13 cellular contexts compared by ENCODE assay signal in the genomic region with DNA sequence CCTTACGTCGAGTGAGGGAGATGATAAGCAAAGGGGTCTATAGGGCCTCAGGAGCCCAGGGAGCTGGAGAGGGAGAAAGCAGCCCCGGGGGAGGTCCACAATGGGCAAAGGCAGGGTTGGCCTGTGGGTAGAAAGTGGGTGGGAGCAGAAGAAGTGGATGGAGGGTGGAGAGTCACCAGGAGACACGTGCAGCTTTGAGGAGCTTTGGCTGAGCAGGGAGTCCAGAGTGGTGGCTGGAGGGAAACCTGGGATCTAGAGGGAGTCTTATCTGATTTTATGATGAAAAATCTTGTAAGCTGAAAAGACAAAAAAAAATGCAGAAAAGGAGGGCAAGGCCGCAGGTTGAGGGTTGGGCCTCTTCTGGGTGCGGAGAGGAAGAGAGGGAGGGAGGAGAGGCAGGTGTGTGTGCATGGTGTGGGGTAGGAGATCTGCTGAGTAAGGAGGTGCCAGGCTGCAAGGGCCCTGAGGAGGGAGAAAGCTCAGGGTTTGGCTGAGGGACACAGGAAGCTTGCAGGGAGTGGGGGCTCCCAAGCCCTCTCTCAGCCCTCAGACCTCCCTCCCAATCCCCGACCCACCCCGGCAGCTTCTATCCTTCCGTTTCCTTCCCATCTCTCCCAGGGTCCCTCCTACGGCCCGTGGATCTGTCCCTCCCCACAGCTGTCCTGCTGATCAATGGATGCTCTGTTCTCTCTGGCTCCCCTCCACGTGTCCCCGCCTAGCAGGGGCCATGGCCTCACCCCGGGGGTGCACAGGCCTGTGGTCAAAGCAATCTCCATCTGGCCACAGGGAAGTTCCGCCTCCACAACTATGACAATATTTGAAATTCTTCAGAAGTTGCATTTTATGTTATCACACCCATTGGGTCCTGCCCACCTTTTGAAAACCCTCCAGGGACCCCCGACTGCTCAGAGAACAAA. TPM values are rescaled to one million over a fixed set of nuclear protein-coding genes. Genes with fewer than 3 reads are reported as not detected.
DNase-seq lines count a peak whose midpoint lies in the region; ATAC-seq and TF ChIP-seq lines count a peak whose summit lies in the region.
"Had no signal": no experiment of that assay in that cellular context is flagged by ENCODE, and none has a peak within 500 bp of the region (broad histone marks: within the 10 kb centered on the region; RNA-seq: fewer than 3 reads in every experiment).

No MANE protein-coding gene starts in this region.

- H3K27me3 Mint-ChIP-seq in MCF 10A (ENCODE audit: insufficient read depth, unreplicated experiment), result no peaks in the 10 kb centered on the region
- H3K27me3 Mint-ChIP-seq in chondrocyte (ENCODE audit: low read depth), result no peaks in the 10 kb centered on the region
- no peaks in the 10 kb centered on the region for H3K27me3 Mint-ChIP-seq in type B pancreatic cell

- ATAC-seq in HG03342 (IDR thresholded peaks at IDR 0.05; ENCODE audit: unreplicated experiment), result no peak
- ATAC-seq in SK-N-SH treated with all-trans-retinoic acid at 6 μM for 48 hours, result no peak
- ATAC-seq: psoas muscle had no signal

- no peak for TF ChIP-seq POLR2A in breast epithelium (IDR thresholded peaks at IDR 0.05)

- H3K27ac ChIP-seq in breast epithelium, result peak overlapping the region; percentile 52 to 82
- H3K27ac ChIP-seq: psoas muscle had no signal

- no peaks in the 10 kb centered on the region for H3K27me3 ChIP-seq in breast epithelium

- H3K36me3 Mint-ChIP-seq in MCF 10A (ENCODE audit: insufficient read depth, unreplicated experiment) (no peaks in the 10 kb centered on the region), chondrocyte (ENCODE audit: low read depth) (peaks cover 2% of the 10 kb centered on the region), type B pancreatic cell (no peaks in the 10 kb centered on the region)

- H3K27ac Mint-ChIP-seq in MCF 10A (ENCODE audit: low read depth, unreplicated experiment), result no peak overlapping the region
- peak overlapping the region; percentile 87 for H3K27ac Mint-ChIP-seq in chondrocyte (ENCODE audit: unreplicated experiment)
- H3K27ac Mint-ChIP-seq in type B pancreatic cell, result peak overlapping the region; percentile 41

- H3K9me3 ChIP-seq in breast epithelium, result no peaks in the 10 kb centered on the region
- H3K9me3 ChIP-seq: psoas muscle had no signal

- DNase-seq in breast epithelium (ENCODE audit: low spot score in 2 of 2), result no peak
- DNase-seq in MCF 10A (ENCODE audit: unreplicated experiment), result no peak
- peak; percentile 49 for DNase-seq in chondrocyte (ENCODE audit: low spot score)
- peak; percentile 72 for DNase-seq in mesenteric fat pad (ENCODE audit: low spot score)
- no peak for DNase-seq in type B pancreatic cell (ENCODE audit: extremely low spot score, unreplicated experiment)
- DNase-seq in AG08395 (ENCODE audit: low spot score), result no peak
- DNase-seq: kidney, NCI-H524, psoas muscle had no signal

- CTCF ChIA-PET in MCF 10A (lab: Yijun Ruan, JAX), result interaction anchor here (0.6 to 1.4 kb wide), 2 partner anchors 64 to 117 kb away, joined by 3 read pairs; no protein-coding TSS in a partner anchor

- BruUV-seq in MCF 10A (replicated peaks; lab: Mats Ljungman, UMichigan), result no TSS peak

- H3K4me1 Mint-ChIP-seq in MCF 10A (ENCODE audit: insufficient read depth, unreplicated experiment) (no peaks in the 10 kb centered on the region), chondrocyte (ENCODE audit: low read depth) (peaks cover 43% of the 10 kb centered on the region), type B pancreatic cell (ENCODE audit: unreplicated experiment) (peaks cover 29% of the 10 kb centered on the region)

- H3K9me3 Mint-ChIP-seq in MCF 10A (ENCODE audit: unreplicated experiment) (no peaks in the 10 kb centered on the region), chondrocyte (ENCODE audit: low read depth) (peaks cover 3% of the 10 kb centered on the region), type B pancreatic cell (no peaks in the 10 kb centered on the region)

- POLR2A ChIA-PET in MCF 10A (lab: Yijun Ruan, JAX), result interaction anchor here (0.7 to 0.9 kb wide), 3 partner anchors 8 to 279 kb away, joined by 3 to 4 read pairs (median 3); no protein-coding TSS in a partner anchor

- TF ChIP-seq CTCF in breast epithelium (IDR thresholded peaks at IDR 0.05) (no peak), MCF 10A (IDR thresholded peaks at IDR 0.05; ENCODE audit: unreplicated experiment) (no peak), chondrocyte (IDR thresholded peaks at IDR 0.05) (no peak), type B pancreatic cell (conservative IDR thresholded peaks at IDR 0.05) (no peak)

- H3K4me3 ChIP-seq in breast epithelium, result no peak overlapping the region
- H3K4me3 ChIP-seq: psoas muscle had no signal

- H3K36me3 ChIP-seq in breast epithelium, result no peaks in the 10 kb centered on the region

- intact Hi-C loops in breast epithelium (cut with DNase I; ENCODE audit: low total_unique reads), result no loop called here
- intact Hi-C loops in MCF 10A (cut with micrococcal nuclease), result no loop called here

- H3K4me3 Mint-ChIP-seq in MCF 10A (ENCODE audit: unreplicated experiment) (no peak overlapping the region), chondrocyte (ENCODE audit: unreplicated experiment) (no peak overlapping the region), type B pancreatic cell (no peak overlapping the region)

- H3K4me1 ChIP-seq in breast epithelium, result no peaks in the 10 kb centered on the region
- H3K4me1 ChIP-seq: psoas muscle had no signal

TF ChIP-seq in SK-N-SH treated with all-trans-retinoic acid at 6 μM for 48 hours, 23 proteins besides CTCF, POLR2A, EP300 and RAD21:
- TF ChIP-seq ZNF8 (CRISPR knock-in tag; IDR thresholded peaks at IDR 0.05), result no peak
- no peak for TF ChIP-seq SNAI2 (CRISPR knock-in tag; IDR thresholded peaks at IDR 0.05)
- TF ChIP-seq RARB (CRISPR knock-in tag; IDR thresholded peaks at IDR 0.05), result no peak
- no peak for TF ChIP-seq ESRRG (CRISPR knock-in tag; IDR thresholded peaks at IDR 0.05)
- no peak for TF ChIP-seq CSRNP3 (CRISPR knock-in tag; IDR thresholded peaks at IDR 0.05)
- no peak for TF ChIP-seq ZNF70 (CRISPR knock-in tag; IDR thresholded peaks at IDR 0.05)
- TF ChIP-seq ZNF565 (CRISPR knock-in tag; conservative IDR thresholded peaks at IDR 0.05; ENCODE audit: low read depth), result no peak
- TF ChIP-seq ISL1 (CRISPR knock-in tag; IDR thresholded peaks at IDR 0.05), result no peak
- TF ChIP-seq PPARA (CRISPR knock-in tag; IDR thresholded peaks at IDR 0.05; ENCODE audit: borderline replicate concordance), result no peak

RNA-seq across cellular contexts. Expression of gene BPI, which starts 17.1 kb away (rescaled TPM):
- total RNA-seq in breast epithelium, result under 1 TPM in 1 of 3 donors, not detected in 2; 0.59 TPM
- total RNA-seq in MCF 10A (2022), result not detected in 2 replicates
- total RNA-seq in chondrocyte, result 0.55 to 0.74 TPM (median 0.68 TPM) in 3 replicates
- not detected for total RNA-seq in mesenteric fat pad
- 0.17 TPM in 1 of 2 replicates, not detected in the other for total RNA-seq in type B pancreatic cell (ENCODE audit: low replicate concordance)
- total RNA-seq: A673; activated CD8-positive, alpha-beta memory T cell treated with anti-CD3 and anti-CD28 coated beads for 36 hours had no signal

RNA-seq across cellular contexts. Expression of gene KIAA1755, which starts 26.3 kb away (rescaled TPM):
- total RNA-seq in breast epithelium (1 to 10 TPM; 2.1 to 5.1 (median 4.3) TPM), MCF 10A (2022) (not detected in 2 replicates), chondrocyte (17.6 to 18.8 TPM (median 17.8 TPM) in 3 replicates), mesenteric fat pad (5.6 TPM), type B pancreatic cell (ENCODE audit: low replicate concordance) (4.7 TPM in 1 of 2 replicates, not detected in the other)
- total RNA-seq: A673; activated CD8-positive, alpha-beta memory T cell treated with anti-CD3 and anti-CD28 coated beads for 36 hours had no signal

RNA-seq across cellular contexts. Expression of gene LBP, which starts 59.4 kb away (rescaled TPM):
- total RNA-seq in breast epithelium, result 10 to 100 TPM in 1 of 3 donors, 1 to 10 TPM in 1, under 1 TPM in 1; 0.73 to 15.0 (median 3.9) TPM
- total RNA-seq in MCF 10A (2022), result not detected in 2 replicates
- not detected in 3 replicates for total RNA-seq in chondrocyte
- total RNA-seq in mesenteric fat pad, result 59.3 TPM
- total RNA-seq in type B pancreatic cell (ENCODE audit: low replicate concordance), result not detected in 2 replicates
- total RNA-seq: A673; activated CD8-positive, alpha-beta memory T cell treated with anti-CD3 and anti-CD28 coated beads for 36 hours had no signal

Comparison
In these comparisons a context has a peak if more than half of its experiments do, and no peak if none do; other contexts are left out.
1. DNase-seq: peak in chondrocyte (single experiment) and mesenteric fat pad (single experiment); none in breast epithelium (0 of 2), MCF 10A (single experiment), type B pancreatic cell (single experiment) and AG08395 (single experiment).